ENCODE assay signal across 15 cellular contexts in genomic region chr7:55500117-55500516, GRCh38.
"Had no signal": no experiment of that assay in that cellular context is flagged by ENCODE, and none has a peak within 500 bp of the region (broad histone marks: within the 10 kb centered on the region; RNA-seq: fewer than 3 reads in every experiment).

No MANE protein-coding gene starts in this region.

- DNase-seq: activated CD4-positive, CD25-positive, alpha-beta regulatory T cell; activated gamma-delta T cell treated with Interleukin-2 at 50 U/mL for 16 hours; activated naive CD8-positive, alpha-beta T cell treated with anti-CD3 and anti-CD28 coated beads for 36 hours; activated T-cell treated with anti-CD3 and anti-CD28 coated beads, Interleukin-2, amount 50 U/mL, for 24 hours; anterior cingulate cortex; immature natural killer cell; mammary epithelial cell; nephron progenitor cell; stimulated activated CD4-positive, alpha-beta T cell treated with anti-CD3 and anti-CD28 coated beads, Interleukin-4, amount 100 ng/mL, for 4 hours had no signal

- H3K9me3 Mint-ChIP-seq: activated naive CD8-positive, alpha-beta T cell treated with anti-CD3 and anti-CD28 coated beads for 36 hours; activated T-cell treated with anti-CD3 and anti-CD28 coated beads, Interleukin-2, amount 50 U/mL, for 24 hours; immature natural killer cell; nephron progenitor cell had no signal

- ATAC-seq: esophagus mucosa had no signal

- H3K4me3 ChIP-seq: breast epithelium, dorsolateral prefrontal cortex, skin epidermis, tibial artery, vagina had no signal

- H3K4me1 ChIP-seq: breast epithelium, vagina had no signal

- H3K27ac Mint-ChIP-seq: activated naive CD8-positive, alpha-beta T cell treated with anti-CD3 and anti-CD28 coated beads for 36 hours; activated T-cell treated with anti-CD3 and anti-CD28 coated beads, Interleukin-2, amount 50 U/mL, for 24 hours had no signal

- H3K9me3 ChIP-seq: breast epithelium, tibial artery, vagina had no signal

- H3K27ac ChIP-seq: breast epithelium, dorsolateral prefrontal cortex, skin epidermis, tibial artery, vagina had no signal

- H3K27me3 Mint-ChIP-seq: activated naive CD8-positive, alpha-beta T cell treated with anti-CD3 and anti-CD28 coated beads for 36 hours; activated T-cell treated with anti-CD3 and anti-CD28 coated beads, Interleukin-2, amount 50 U/mL, for 24 hours had no signal

- H3K27me3 ChIP-seq: breast epithelium, dorsolateral prefrontal cortex, tibial artery, vagina had no signal

- H3K4me3 Mint-ChIP-seq: activated naive CD8-positive, alpha-beta T cell treated with anti-CD3 and anti-CD28 coated beads for 36 hours; activated T-cell treated with anti-CD3 and anti-CD28 coated beads, Interleukin-2, amount 50 U/mL, for 24 hours; nephron progenitor cell had no signal
